In genomic region chr10:61342817-61343572, GRCh38 we compare ENCODE assay signal across 23 cellular contexts.
"Had no signal": no experiment of that assay in that cellular context is flagged by ENCODE, and none has a peak within 500 bp of the region (broad histone marks: within the 10 kb centered on the region; RNA-seq: fewer than 3 reads in every experiment).

No MANE protein-coding gene starts in this region.

- H3K4me3 ChIP-seq: coronary artery, gastroesophageal sphincter, heart left ventricle, lower lobe of right lung, mucosa of descending colon, prostate gland, upper lobe of left lung had no signal

- H3K27ac Mint-ChIP-seq: activated naive CD4-positive, alpha-beta T cell treated with anti-CD3 and anti-CD28 coated beads, Interleukin-2, amount 50 U/mL, for 72 hours; activated T-helper 1 cell treated with anti-CD3 and anti-CD28 coated beads, Interleukin-12 subunit alpha, Interleukin-12 subunit beta, Interleukin-2, Interleukin-4 antibody, amounts not matched to agents 30 ng/mL and 10 ng/mL and 1 ng/mL, durations not matched to agents 14 hours and 24 hours and 36 hours; endodermal cell had no signal

- DNase-seq: activated CD4-positive, alpha-beta T cell treated with anti-CD3 and anti-CD28 coated beads for 1 hour; activated CD4-positive, alpha-beta T cell treated with anti-CD3 and anti-CD28 coated beads, Interleukin-2, amount 50 U/mL, for 4 hours; activated gamma-delta T cell; central memory CD4-positive, alpha-beta T cell; endodermal cell; heart left ventricle; left colon; lower lobe of right lung; mesendoderm; mucosa of descending colon; naive B cell; stimulated activated CD4-positive, alpha-beta T cell treated with anti-CD3 and anti-CD28 coated beads, Interleukin-4, amount 100 ng/mL, for 24 hours; stimulated activated naive CD8-positive, alpha-beta T cell treated with anti-CD3 and anti-CD28 coated beads, Interleukin-15, Interleukin-2, amounts not matched to agents 100 U/mL and 50 U/mL, for 24 hours; T-helper 9 cell; upper lobe of left lung had no signal

- H3K4me1 Mint-ChIP-seq: naive B cell had no signal

- H3K27me3 ChIP-seq: gastroesophageal sphincter, heart left ventricle, upper lobe of left lung had no signal

- ATAC-seq: gastroesophageal sphincter; heart left ventricle; left colon; lower lobe of right lung; mucosa of descending colon; stimulated activated naive CD8-positive, alpha-beta T cell treated with anti-CD3 and anti-CD28 coated beads, Interleukin-15, Interleukin-2, amounts not matched to agents 100 U/mL and 50 U/mL, for 24 hours had no signal

- H3K4me1 ChIP-seq: gastroesophageal sphincter, heart left ventricle, lower lobe of right lung, prostate gland, upper lobe of left lung had no signal

- H3K4me3 Mint-ChIP-seq: activated T-helper 1 cell treated with anti-CD3 and anti-CD28 coated beads, Interleukin-12 subunit alpha, Interleukin-12 subunit beta, Interleukin-2, Interleukin-4 antibody, amounts not matched to agents 30 ng/mL and 10 ng/mL and 1 ng/mL, durations not matched to agents 14 hours and 24 hours and 36 hours; endodermal cell; naive B cell had no signal

- H3K36me3 Mint-ChIP-seq: activated naive CD4-positive, alpha-beta T cell treated with anti-CD3 and anti-CD28 coated beads, Interleukin-2, amount 50 U/mL, for 72 hours had no signal

- H3K27ac ChIP-seq: coronary artery, epithelial cell of prostate, gastroesophageal sphincter, heart left ventricle, lower lobe of right lung, prostate gland, upper lobe of left lung had no signal

- H3K36me3 ChIP-seq: gastroesophageal sphincter, heart left ventricle, lower lobe of right lung, prostate gland, upper lobe of left lung had no signal

- H3K9me3 ChIP-seq: gastroesophageal sphincter, heart left ventricle, lower lobe of right lung, mucosa of descending colon, prostate gland had no signal

- FAIRE-seq: astrocyte, keratinocyte had no signal

- H3K9me3 Mint-ChIP-seq: activated T-helper 1 cell treated with anti-CD3 and anti-CD28 coated beads, Interleukin-12 subunit alpha, Interleukin-12 subunit beta, Interleukin-2, Interleukin-4 antibody, amounts not matched to agents 30 ng/mL and 10 ng/mL and 1 ng/mL, durations not matched to agents 14 hours and 24 hours and 36 hours; endodermal cell had no signal
